In the genomic region with DNA sequence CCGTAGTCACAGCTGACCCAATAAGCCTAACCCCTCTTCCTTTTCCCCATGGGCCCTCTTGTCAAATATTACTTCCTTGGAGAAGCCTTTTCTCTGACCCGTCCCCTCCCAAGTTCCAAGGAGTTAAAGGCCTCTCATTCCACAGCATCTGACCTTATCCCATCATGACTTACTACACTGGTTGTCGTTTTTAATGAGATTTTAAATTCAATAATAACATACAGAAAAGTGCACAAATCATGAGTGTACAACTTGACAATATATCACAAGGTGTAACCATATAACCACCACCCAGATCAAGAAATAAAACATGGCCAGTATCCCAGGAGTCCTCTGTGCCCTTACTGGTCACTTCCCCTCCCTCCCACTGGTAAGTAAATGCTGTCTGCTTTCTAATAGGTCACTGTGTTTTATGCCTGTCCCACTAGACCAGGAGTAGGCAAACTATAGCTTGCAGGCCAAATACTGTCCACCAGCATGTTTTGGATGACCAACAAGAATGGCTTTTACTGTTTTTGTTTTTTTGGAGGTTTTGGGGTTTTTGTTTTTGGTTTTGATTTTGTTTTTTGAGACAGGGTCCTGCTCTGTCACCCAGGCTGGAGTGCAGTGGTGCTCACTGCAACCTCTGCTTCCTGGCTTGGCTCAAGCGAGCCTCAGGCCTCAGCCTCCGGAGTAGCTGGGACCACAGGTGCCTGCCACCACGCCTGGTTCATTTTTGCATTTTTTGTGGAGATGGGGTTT, we compare ENCODE assay signal across 8 cellular contexts. TPM values are rescaled to one million over a fixed set of nuclear protein-coding genes. Genes with fewer than 3 reads are reported as not detected.
DNase-seq lines count a peak whose midpoint lies in the region; ATAC-seq and TF ChIP-seq lines count a peak whose summit lies in the region.

No MANE protein-coding gene starts in this region.

- no peak for DNase-seq in AG10803 (ENCODE audit: low read depth)
- DNase-seq in HFF-Myc (ENCODE audit: extremely low read depth, low read depth) = no peak
- DNase-seq in activated CD4-positive, alpha-beta memory T cell treated with anti-CD3 and anti-CD28 coated beads, Interleukin-2, amount 10 ng/mL, durations not matched to agents 7 days and 5 days = no peak
- no peak for DNase-seq in stimulated activated CD4-positive, alpha-beta T cell treated with anti-CD3 and anti-CD28 coated beads, Interleukin-4, amount 100 ng/mL, for 4 hours

- CTCF ChIA-PET in activated CD4-positive, alpha-beta memory T cell treated with anti-CD3 and anti-CD28 coated beads, Interleukin-2, amount 10 ng/mL, durations not matched to agents 7 days and 5 days (lab: Charles Lee) = interaction anchor here (0.7 to 3.9 kb wide), 10 partner anchors 10 to 397 kb away, joined by 3 to 18 read pairs (median 5); a partner anchor contains a TSS

- peaks cover 35% of the 10 kb centered on the region for H3K4me1 Mint-ChIP-seq in activated CD4-positive, alpha-beta memory T cell treated with anti-CD3 and anti-CD28 coated beads, Interleukin-2, amount 10 ng/mL, durations not matched to agents 7 days and 5 days

- no peak for TF ChIP-seq CTCF in AG10803 (conservative IDR thresholded peaks at IDR 0.05; ENCODE audit: low read length)
- TF ChIP-seq CTCF in HFF-Myc (IDR thresholded peaks at IDR 0.05; ENCODE audit: low read depth, low read length, missing control alignments) = no peak

- H3K4me3 ChIP-seq in AG10803 (ENCODE audit: low read length) = peak overlapping the region; percentile 90
- H3K4me3 ChIP-seq in HFF-Myc (replicated peaks; ENCODE audit: low read depth, low read length) = peak overlapping the region; percentile 95
- H3K4me3 ChIP-seq in iPS-20b (ENCODE audit: low read length) = peak overlapping the region; percentile 80

- peak overlapping the region; percentile 96 for H3K4me3 Mint-ChIP-seq in activated CD4-positive, alpha-beta memory T cell treated with anti-CD3 and anti-CD28 coated beads, Interleukin-2, amount 10 ng/mL, durations not matched to agents 7 days and 5 days

- H3K4me1 ChIP-seq in iPS-20b (ENCODE audit: insufficient read depth, low read length) = peaks cover 4% of the 10 kb centered on the region; the same call in 1 of the 2 replicates

- H3K36me3 Mint-ChIP-seq in activated CD4-positive, alpha-beta memory T cell treated with anti-CD3 and anti-CD28 coated beads, Interleukin-2, amount 10 ng/mL, durations not matched to agents 7 days and 5 days (ENCODE audit: low read depth) = peaks cover 11% of the 10 kb centered on the region

- H3K27me3 Mint-ChIP-seq in activated CD4-positive, alpha-beta memory T cell treated with anti-CD3 and anti-CD28 coated beads, Interleukin-2, amount 10 ng/mL, durations not matched to agents 7 days and 5 days = no peaks in the 10 kb centered on the region

- POLR2A ChIA-PET in activated CD4-positive, alpha-beta memory T cell treated with anti-CD3 and anti-CD28 coated beads, Interleukin-2, amount 10 ng/mL, durations not matched to agents 7 days and 5 days (lab: Charles Lee) = interaction anchor here (0.9 to 2.5 kb wide), 27 partner anchors 10 to 582 kb away, joined by 3 to 18 read pairs (median 5); a partner anchor contains a TSS

- peak overlapping the region; percentile 47 for H3K27ac ChIP-seq in iPS-20b (ENCODE audit: low read length)
- peak overlapping the region; percentile 78 for H3K27ac ChIP-seq in temporal lobe (ENCODE audit: low read depth, low read length)

- H3K9ac ChIP-seq in iPS-20b (ENCODE audit: low read depth, low read length) = peak overlapping the region; percentile 93

- no peaks in the 10 kb centered on the region for H3K9me3 Mint-ChIP-seq in activated CD4-positive, alpha-beta memory T cell treated with anti-CD3 and anti-CD28 coated beads, Interleukin-2, amount 10 ng/mL, durations not matched to agents 7 days and 5 days

- H3K27me3 ChIP-seq in iPS-20b (ENCODE audit: insufficient read depth, low read length) = no peaks in the 10 kb centered on the region; the same call in 1 of the 2 replicates

- H3K9me3 ChIP-seq in iPS-20b (ENCODE audit: insufficient read depth, low read depth, low read length) = no peaks in the 10 kb centered on the region

- ATAC-seq in GM21360 (IDR thresholded peaks at IDR 0.05; ENCODE audit: unreplicated experiment) (no peak), GM19397 (IDR thresholded peaks at IDR 0.05; ENCODE audit: unreplicated experiment) (no peak)

- H3K36me3 ChIP-seq in iPS-20b (ENCODE audit: insufficient read depth, low read depth, low read length) = 0 out of 2 replicates have a peak, but pooled peaks cover 3% of the 10 kb centered on the region

- H3K27ac Mint-ChIP-seq in activated CD4-positive, alpha-beta memory T cell treated with anti-CD3 and anti-CD28 coated beads, Interleukin-2, amount 10 ng/mL, durations not matched to agents 7 days and 5 days = peak overlapping the region; percentile 86

RNA-seq across cellular contexts. Expression of a gene that starts 1.2 kb away (rescaled TPM):
- total RNA-seq in activated CD4-positive, alpha-beta memory T cell treated with anti-CD3 and anti-CD28 coated beads, Interleukin-2, amount 10 ng/mL, durations not matched to agents 7 days and 5 days = 10 to 100 TPM; 22.9 to 24.0 TPM
- total RNA-seq in temporal lobe = 3.2 TPM

RNA-seq across cellular contexts. Expression of a gene that starts 14.4 kb away (rescaled TPM):
- total RNA-seq in activated CD4-positive, alpha-beta memory T cell treated with anti-CD3 and anti-CD28 coated beads, Interleukin-2, amount 10 ng/mL, durations not matched to agents 7 days and 5 days = under 1 TPM in 1 of 2 experiments, not detected in 1; 0.45 TPM
- total RNA-seq in temporal lobe = 0.98 TPM

RNA-seq across cellular contexts. Expression of a gene that starts 19.4 kb away (rescaled TPM):
- total RNA-seq in activated CD4-positive, alpha-beta memory T cell treated with anti-CD3 and anti-CD28 coated beads, Interleukin-2, amount 10 ng/mL, durations not matched to agents 7 days and 5 days = not detected
- 0.98 TPM for total RNA-seq in temporal lobe

RNA-seq across cellular contexts. Expression of a gene that starts 49.0 kb away (rescaled TPM):
- total RNA-seq in activated CD4-positive, alpha-beta memory T cell treated with anti-CD3 and anti-CD28 coated beads, Interleukin-2, amount 10 ng/mL, durations not matched to agents 7 days and 5 days = not detected
- 0.25 TPM for total RNA-seq in temporal lobe

RNA-seq across cellular contexts. Expression of a gene that starts 50.0 kb away (rescaled TPM):
- not detected for total RNA-seq in activated CD4-positive, alpha-beta memory T cell treated with anti-CD3 and anti-CD28 coated beads, Interleukin-2, amount 10 ng/mL, durations not matched to agents 7 days and 5 days
- total RNA-seq in temporal lobe = not detected
